In genomic region chr3:39783730-39784129, GRCh38 we compare ENCODE assay signal across 28 cellular contexts. TPM values are rescaled to one million over a fixed set of nuclear protein-coding genes. Genes with fewer than 3 reads are reported as not detected.
"Had no signal": no experiment of that assay in that cellular context is flagged by ENCODE, and none has a peak within 500 bp of the region (broad histone marks: within the 10 kb centered on the region; RNA-seq: fewer than 3 reads in every experiment).

No MANE protein-coding gene starts in this region.

- H3K27ac ChIP-seq: adrenal gland, colonic mucosa had no signal

- ATAC-seq: activated T-cell treated with anti-CD3 and anti-CD28 coated beads, Interleukin-2, amount 50 U/mL, for 72 hours; Panc1; Right ventricle myocardium inferior had no signal

- H3K27me3 Mint-ChIP-seq: activated B cell treated with CpG ODN at 0.5 μM for 24 hours; activated naive CD4-positive, alpha-beta T cell treated with anti-CD3 and anti-CD28 coated beads, Interleukin-2, amount 10 ng/mL, durations not matched to agents 7 days and 5 days had no signal

- H3K4me1 Mint-ChIP-seq: activated B cell treated with CpG ODN at 0.5 μM for 24 hours; activated CD4-positive, alpha-beta memory T cell treated with anti-CD3 and anti-CD28 coated beads, Interleukin-2, amount 10 ng/mL, durations not matched to agents 7 days and 5 days; activated naive CD4-positive, alpha-beta T cell treated with anti-CD3 and anti-CD28 coated beads, Interleukin-2, amount 10 ng/mL, durations not matched to agents 7 days and 5 days; activated naive CD8-positive, alpha-beta T cell treated with anti-CD3 and anti-CD28 coated beads for 36 hours had no signal

- H3K36me3 Mint-ChIP-seq: activated naive CD4-positive, alpha-beta T cell treated with anti-CD3 and anti-CD28 coated beads, Interleukin-2, amount 10 ng/mL, durations not matched to agents 7 days and 5 days; activated naive CD8-positive, alpha-beta T cell treated with anti-CD3 and anti-CD28 coated beads for 36 hours had no signal

- DNase-seq: activated B cell treated with CpG ODN at 0.5 μM for 24 hours; activated CD4-positive, alpha-beta memory T cell treated with anti-CD3 and anti-CD28 coated beads, Interleukin-2, amount 10 ng/mL, durations not matched to agents 7 days and 5 days; activated CD4-positive, alpha-beta T cell treated with anti-CD3 and anti-CD28 coated beads for 1 hour; activated CD4-positive, alpha-beta T cell treated with anti-CD3 and anti-CD28 coated beads, Interleukin-2, amount 50 U/mL, for 1 hour; activated gamma-delta T cell treated with Interleukin-2 at 50 U/mL for 16 hours; activated naive CD4-positive, alpha-beta T cell treated with anti-CD3 and anti-CD28 coated beads, Interleukin-2, amount 10 ng/mL, durations not matched to agents 7 days and 5 days; activated naive CD8-positive, alpha-beta T cell treated with anti-CD3 and anti-CD28 coated beads for 36 hours; activated T-cell treated with anti-CD3 and anti-CD28 coated beads, Interleukin-2, amount 50 U/mL, for 72 hours; adrenal gland; anterior cingulate cortex; cerebellar nuclear complex; colonic mucosa; dermis blood vessel endothelial cell; MV-4-11; NCI-H1092 treated with DMSO at 0.1 percent for 48 hours; NCI-H1436 treated with DMSO at 0.1 percent for 48 hours; NCI-H187; NCI-H510A treated with DMSO at 0.1 percent for 48 hours; NCI-H748 treated with DMSO at 0.1 percent for 48 hours; NK-92 treated with Interleukin-12 subunit alpha and Interleukin-12 subunit beta, amount 100 ng/mL, for 24 hours; OCI-M1; RPMI8226; T-helper 9 cell had no signal

- H3K4me1 ChIP-seq: adrenal gland had no signal

- H3K27ac Mint-ChIP-seq: activated B cell treated with CpG ODN at 0.5 μM for 24 hours; activated CD4-positive, alpha-beta memory T cell treated with anti-CD3 and anti-CD28 coated beads, Interleukin-2, amount 10 ng/mL, durations not matched to agents 7 days and 5 days; activated naive CD4-positive, alpha-beta T cell treated with anti-CD3 and anti-CD28 coated beads, Interleukin-2, amount 10 ng/mL, durations not matched to agents 7 days and 5 days; activated naive CD8-positive, alpha-beta T cell treated with anti-CD3 and anti-CD28 coated beads for 36 hours; activated T-cell treated with anti-CD3 and anti-CD28 coated beads, Interleukin-2, amount 50 U/mL, for 72 hours; activated T-helper 2 cell treated with anti-CD3 and anti-CD28 coated beads, Interferon-gamma antibody, Interleukin-2, Interleukin-4, amounts not matched to agents 10 μg/mL and 5 μg/mL and 100 μg/mL, durations not matched to agents 14 hours and 24 hours and 36 hours; T-helper 1 cell treated with Interleukin-12 subunit alpha and Interleukin-12 subunit beta and Interleukin-4 antibody, amounts not matched to agents 30 μg/mL and 1 μg/mL, for 36 hours had no signal

- H3K4me3 Mint-ChIP-seq: activated B cell treated with CpG ODN at 0.5 μM for 24 hours; activated CD4-positive, alpha-beta memory T cell treated with anti-CD3 and anti-CD28 coated beads, Interleukin-2, amount 10 ng/mL, durations not matched to agents 7 days and 5 days; activated naive CD4-positive, alpha-beta T cell treated with anti-CD3 and anti-CD28 coated beads, Interleukin-2, amount 10 ng/mL, durations not matched to agents 7 days and 5 days; activated naive CD8-positive, alpha-beta T cell treated with anti-CD3 and anti-CD28 coated beads for 36 hours; activated T-cell treated with anti-CD3 and anti-CD28 coated beads, Interleukin-2, amount 50 U/mL, for 72 hours; T-helper 1 cell treated with Interleukin-12 subunit alpha and Interleukin-12 subunit beta and Interleukin-4 antibody, amounts not matched to agents 30 μg/mL and 1 μg/mL, for 36 hours had no signal

- H3K9me3 Mint-ChIP-seq: activated B cell treated with CpG ODN at 0.5 μM for 24 hours; activated CD4-positive, alpha-beta memory T cell treated with anti-CD3 and anti-CD28 coated beads, Interleukin-2, amount 10 ng/mL, durations not matched to agents 7 days and 5 days; activated naive CD8-positive, alpha-beta T cell treated with anti-CD3 and anti-CD28 coated beads for 36 hours; activated T-helper 2 cell treated with anti-CD3 and anti-CD28 coated beads, Interferon-gamma antibody, Interleukin-2, Interleukin-4, amounts not matched to agents 10 μg/mL and 5 μg/mL and 100 μg/mL, durations not matched to agents 14 hours and 24 hours and 36 hours; T-helper 1 cell treated with Interleukin-12 subunit alpha and Interleukin-12 subunit beta and Interleukin-4 antibody, amounts not matched to agents 30 μg/mL and 1 μg/mL, for 36 hours had no signal

- H3K4me3 ChIP-seq: adrenal gland, colonic mucosa had no signal

- H3K9me3 ChIP-seq: adrenal gland, colonic mucosa had no signal

- H3K27me3 ChIP-seq: adrenal gland, colonic mucosa had no signal

- H3K36me3 ChIP-seq: adrenal gland, colonic mucosa had no signal

RNA-seq across cellular contexts. Expression of gene MYRIP, which starts 25.7 kb away (rescaled TPM):
- total RNA-seq: activated CD4-positive, alpha-beta memory T cell treated with anti-CD3 and anti-CD28 coated beads, Interleukin-2, amount 10 ng/mL, durations not matched to agents 7 days and 5 days; activated CD8-positive, alpha-beta memory T cell treated with anti-CD3 and anti-CD28 coated beads for 36 hours; activated naive CD8-positive, alpha-beta T cell treated with anti-CD3 and anti-CD28 coated beads for 36 hours; activated T-cell treated with anti-CD3 and anti-CD28 coated beads, Interleukin-2, amount 50 U/mL, for 72 hours; activated T-helper 2 cell treated with anti-CD3 and anti-CD28 coated beads, Interferon-gamma antibody, Interleukin-2, Interleukin-4, amounts not matched to agents 10 μg/mL and 5 μg/mL and 100 μg/mL, durations not matched to agents 14 hours and 24 hours and 36 hours had no signal
